ENCODE assay signal across 13 cellular contexts in genomic region chr17:42285346-42286050, GRCh38. TPM values are rescaled to one million over a fixed set of nuclear protein-coding genes. Genes with fewer than 3 reads are reported as not detected.
DNase-seq lines count a peak whose midpoint lies in the region; ATAC-seq, FAIRE-seq and TF ChIP-seq lines count a peak whose summit lies in the region.
"Had no signal": no experiment of that assay in that cellular context is flagged by ENCODE, and none has a peak within 500 bp of the region (broad histone marks: within the 10 kb centered on the region; RNA-seq: fewer than 3 reads in every experiment).

No MANE protein-coding gene starts in this region.

- no TSS peak for BruUV-seq in GM12878 (replicated peaks; lab: Mats Ljungman, UMichigan)

- in situ Hi-C loops in GM12878 (cut with MboI), result no loop called here

- H3K27ac ChIP-seq in GM12878 (ENCODE audit: control insufficient read depth, insufficient read depth) (no peak overlapping the region), sigmoid colon (peak overlapping the region in 1 of 4 donors; percentile 93)

- peaks cover 34% of the 10 kb centered on the region for H3K79me2 ChIP-seq in GM12878 (ENCODE audit: control insufficient read depth, insufficient read depth, low read length)

- peaks cover 39 to 53% (median 50%) of the 10 kb centered on the region in 3 donors for H3K4me1 Mint-ChIP-seq in T-cell

- no peaks in the 10 kb centered on the region for H4K20me1 ChIP-seq in GM12878 (ENCODE audit: control insufficient read depth, insufficient read depth)

- TF ChIP-seq RAD21 in GM12878 (IDR thresholded peaks at IDR 0.05; ENCODE audit: insufficient read depth, low read depth, low read length), result no peak

- H3K4me3 Mint-ChIP-seq in T-cell, result peak overlapping the region; percentile 51 to 92 (median 88)

- RAD21 ChIA-PET in GM12878 (lab: Charles Lee; ENCODE audit: unreplicated experiment), result interaction anchor here (0.6 to 2.2 kb wide), 3 partner anchors 27 to 592 kb away, joined by 3 to 6 read pairs (median 3); no protein-coding TSS in a partner anchor

- FAIRE-seq in GM12878 (lab: Jason Lieb, UNC), result no peak

- CTCF ChIA-PET in T-cell (lab: Charles Lee) (interaction anchor here (0.7 to 2.0 kb wide), 3 partner anchors 35 to 48 kb away, joined by 3 to 4 read pairs (median 4); no protein-coding TSS in a partner anchor), GM12878 (lab: Yijun Ruan, JAX) (interaction anchor here (2.7 kb wide), 1 partner anchor 8 kb away, joined by 14 read pairs; no protein-coding TSS in a partner anchor)

- no peak for ATAC-seq in T-cell (replicated peaks in 1 of 4)
- no peak for ATAC-seq in GM12878
- no peak for ATAC-seq in GM21619 (IDR thresholded peaks at IDR 0.05; ENCODE audit: unreplicated experiment)
- no peak for ATAC-seq in HG03025 (IDR thresholded peaks at IDR 0.05; ENCODE audit: low FRiP score, unreplicated experiment)

- SMC1A ChIA-PET in GM12878 (lab: Charles Lee; ENCODE audit: uncharacterized antibody, unreplicated experiment), result interaction anchor here (0.6 to 1.5 kb wide), 5 partner anchors 38 to 121 kb away, joined by 3 to 4 read pairs (median 3); no protein-coding TSS in a partner anchor

- intact Hi-C loops in GM12878 (cut with micrococcal nuclease; ENCODE audit: unreplicated experiment), result loop anchor here (5.0 kb wide), 1 partner anchor 103 kb away; the partner anchor contains the start of gene KCNH4
- intact Hi-C loops in sigmoid colon (cut with DNase I), result loop anchor here (5.0 kb wide), 2 partner anchors 63 to 93 kb away; partner anchors contain the start of gene GHDC

- no peak overlapping the region for H3K9ac ChIP-seq in GM12878 (ENCODE audit: control insufficient read depth, insufficient read depth, low read length)

- H3K36me3 ChIP-seq in H7 (replicated peaks; ENCODE audit: control insufficient read depth, insufficient read depth, low read length) (no peaks in the 10 kb centered on the region), GM12878 (ENCODE audit: control insufficient read depth in 2 of 2, insufficient read depth in 2 of 2, low read length in 1 of 2) (no peaks in the 10 kb centered on the region), sigmoid colon (no peaks in the 10 kb centered on the region)

- H3K4me1 ChIP-seq in GM12878 (ENCODE audit: control insufficient read depth, insufficient read depth, low read length) (peaks cover 23% of the 10 kb centered on the region), sigmoid colon (peaks cover 0 to 38% (median 35%) of the 10 kb centered on the region in 4 donors)

- peak; percentile 5 for DNase-seq in H7
- DNase-seq in T-cell, result peak in 1 of 34 experiments; percentile 7
- no peak for DNase-seq in GM12878 (ENCODE audit: low read depth, low spot score)
- DNase-seq in sigmoid colon, result peak; percentile 52
- DNase-seq in iPS-NIHi7 (ENCODE audit: extremely low spot score), result no peak
- DNase-seq: GDM1; kidney glomerular epithelial cell; NCI-H187 treated with DMSO at 0.1 percent for 48 hours; retina; SHP77; stimulated activated CD4-positive, alpha-beta T cell treated with anti-CD3 and anti-CD28 coated beads, Interleukin-4, amount 100 ng/mL, for 4 hours had no signal

- H3K27me3 ChIP-seq in H7 (ENCODE audit: control insufficient read depth, insufficient read depth, low read length) (peaks cover 30% of the 10 kb centered on the region), GM12878 (replicated peaks in 1 of 2; ENCODE audit: control insufficient read depth in 2 of 2, insufficient read depth in 2 of 2, low read length in 1 of 2) (no peaks in the 10 kb centered on the region), sigmoid colon (no peaks in the 10 kb centered on the region)

- 85% methylated on average over 11 of the region's 11 CpGs for WGBS in GM12878 (ENCODE audit: insufficient coverage, insufficient replicate concordance, low lambda C conversion rate, missing lambda C conversion rate)
- 90 to 94% methylated on average over 11 of the region's 11 CpGs for WGBS in sigmoid colon, 2 donors

- H2AFZ ChIP-seq in GM12878 (ENCODE audit: control insufficient read depth, low read depth, low read length), result no peak overlapping the region

- no peaks in the 10 kb centered on the region for H3K9me3 ChIP-seq in GM12878 (replicated peaks; ENCODE audit: control insufficient read depth, insufficient read depth, low read length)
- H3K9me3 ChIP-seq in sigmoid colon, result no peaks in the 10 kb centered on the region

- no peak for TF ChIP-seq CTCF in GM12878 (IDR thresholded peaks at IDR 0.05 in 2 of 3, conservative IDR thresholded peaks at IDR 0.05 in 1 of 3; ENCODE audit: control insufficient read depth in 2 of 3, extremely low read depth in 1 of 3, insufficient read depth in 1 of 3, low read depth in 3 of 3, low read length in 3 of 3)
- no peak for TF ChIP-seq CTCF in sigmoid colon (IDR thresholded peaks at IDR 0.05)

- H3K27ac Mint-ChIP-seq in T-cell, result peak overlapping the region; percentile 46 to 76

- no peak for TF ChIP-seq POLR2A in GM12878 (IDR thresholded peaks at IDR 0.05; ENCODE audit: low read depth, low read length)
- TF ChIP-seq POLR2A in sigmoid colon (IDR thresholded peaks at IDR 0.05), result no peak

- no peak for TF ChIP-seq EP300 in GM12878 (IDR thresholded peaks at IDR 0.05; ENCODE audit: borderline replicate concordance in 1 of 2, control insufficient read depth in 1 of 2, low read depth in 2 of 2, low read length in 2 of 2)
- no peak for TF ChIP-seq EP300 in sigmoid colon (IDR thresholded peaks at IDR 0.05)

- peak overlapping the region; percentile 21 for H3K4me2 ChIP-seq in GM12878 (ENCODE audit: control insufficient read depth, insufficient read depth)

- no peaks in the 10 kb centered on the region for H3K36me3 Mint-ChIP-seq in T-cell

- H3K27me3 Mint-ChIP-seq in T-cell, result no peaks in the 10 kb centered on the region

- H3K9me3 Mint-ChIP-seq in T-cell, result no peaks in the 10 kb centered on the region

- POLR2A ChIA-PET in T-cell (lab: Charles Lee), result interaction anchor here in 1 of 2 donors (1.3 kb wide), 1 partner anchor 35 kb away, joined by 5 read pairs; no protein-coding TSS in a partner anchor
- POLR2A ChIA-PET in GM12878 (lab: Charles Lee), result interaction anchor here (0.6 to 1.3 kb wide), 6 partner anchors 8 to 260 kb away, joined by 3 to 9 read pairs (median 4); no protein-coding TSS in a partner anchor

- H3K4me3 ChIP-seq in H7 (ENCODE audit: insufficient read depth, low read depth, low read length) (no peak overlapping the region), GM12878 (no peak overlapping the region), sigmoid colon (no peak overlapping the region)

RNA-seq across cellular contexts. Expression of gene STAT5A, which starts 2.8 kb away (rescaled TPM):
- 9.4 and 13.2 TPM in 2 replicates for total RNA-seq in H7 (2014; rRNA removed; shearing (Covaris generic))
- total RNA-seq in T-cell (100 to 1,000 TPM; 141 to 160 (median 147) TPM), GM12878 (2014; rRNA removed) (71.1 and 81.1 TPM in 2 replicates), GM12878 (2014; rRNA removed; fragmentation: Illumina TruSeq; extraction: Trizol) (25.6 and 26.1 TPM in 2 replicates), GM12878 (2021) (78.9 and 86.4 TPM in 2 replicates), sigmoid colon (10 to 100 TPM; 57.2 to 91.0 (median 80.8) TPM)
- 130 and 152 TPM in 2 replicates for total RNA-seq in GM12878 (2013; cell fraction: nucleolus; rRNA removed)
- polyA plus RNA-seq in GM12878 (2011; ENCODE audit: low read depth), result 18.4 TPM
- polyA plus RNA-seq in GM12878 (2011; rRNA removed) (24.8 and 41.2 TPM in 2 replicates), GM12878 (2014; fragmentation: Illumina TruSeq; extraction: Trizol) (64.7 and 66.2 TPM in 2 replicates), GM12878 (2014; fragmentation: Nextera tagmentation; extraction: Ambion mirVana) (10 to 100 TPM; 14.8 to 24.0 TPM), GM12878 (2014; rRNA removed) (51.4 and 54.6 TPM in 2 replicates), GM12878 (2016; fragmentation: Nextera tagmentation; extraction: Ambion mirVana) (10 to 100 TPM; 36.6 to 41.8 TPM), sigmoid colon (10 to 100 TPM in 2 of 3 donors, 1 to 10 TPM in 1; 7.4 to 39.2 (median 13.2) TPM)
- 45.7 and 47.5 TPM in 2 replicates for polyA plus RNA-seq in GM12878 (2011; cell fraction: cytosol; rRNA removed)
- 167 and 182 TPM in 2 replicates for polyA plus RNA-seq in GM12878 (2011; cell fraction: nucleus; rRNA removed)
- 51.7 TPM in 2 replicates for polyA plus RNA-seq in GM12878 (2012)
- polyA minus RNA-seq in GM12878 (2011; rRNA and poly(A)+ RNA removed), result 63.8 and 74.0 TPM in 2 replicates
- 31.0 and 31.7 TPM in 2 replicates for polyA minus RNA-seq in GM12878 (2011; cell fraction: cytosol; rRNA and poly(A)+ RNA removed)
- polyA minus RNA-seq in GM12878 (2011; cell fraction: nucleus; rRNA and poly(A)+ RNA removed), result 39.9 and 62.0 TPM in 2 replicates

RNA-seq across cellular contexts. Expression of gene STAT5B, which starts 9.3 kb away (rescaled TPM):
- total RNA-seq in H7 (2014; rRNA removed; shearing (Covaris generic)), result 30.7 and 41.3 TPM in 2 replicates
- total RNA-seq in T-cell (100 to 1,000 TPM; 178 to 205 (median 186) TPM), GM12878 (2014; rRNA removed) (54.0 and 58.5 TPM in 2 replicates), GM12878 (2014; rRNA removed; fragmentation: Illumina TruSeq; extraction: Trizol) (37.1 and 38.1 TPM in 2 replicates), GM12878 (2021) (66.6 and 69.6 TPM in 2 replicates), sigmoid colon (100 to 1,000 TPM in 1 of 4 donors, 10 to 100 TPM in 3; 93.5 to 117 (median 98.4) TPM)
- total RNA-seq in GM12878 (2013; cell fraction: nucleolus; rRNA removed), result 80.4 and 88.9 TPM in 2 replicates
- 22.5 TPM for polyA plus RNA-seq in GM12878 (2011; ENCODE audit: low read depth)
- polyA plus RNA-seq in GM12878 (2011; rRNA removed) (46.0 and 52.8 TPM in 2 replicates), GM12878 (2014; fragmentation: Illumina TruSeq; extraction: Trizol) (57.8 and 60.2 TPM in 2 replicates), GM12878 (2014; fragmentation: Nextera tagmentation; extraction: Ambion mirVana) (10 to 100 TPM; 11.0 to 11.8 TPM), GM12878 (2014; rRNA removed) (56.9 and 59.2 TPM in 2 replicates), GM12878 (2016; fragmentation: Nextera tagmentation; extraction: Ambion mirVana) (10 to 100 TPM; 38.8 to 40.6 TPM), sigmoid colon (10 to 100 TPM; 11.3 to 37.5 (median 13.2) TPM)
- polyA plus RNA-seq in GM12878 (2011; cell fraction: cytosol; rRNA removed), result 41.9 and 44.7 TPM in 2 replicates
- 70.8 and 85.5 TPM in 2 replicates for polyA plus RNA-seq in GM12878 (2011; cell fraction: nucleus; rRNA removed)
- polyA plus RNA-seq in GM12878 (2012), result 33.3 and 39.8 TPM in 2 replicates
- 38.7 and 49.0 TPM in 2 replicates for polyA minus RNA-seq in GM12878 (2011; rRNA and poly(A)+ RNA removed)
- 18.0 and 18.9 TPM in 2 replicates for polyA minus RNA-seq in GM12878 (2011; cell fraction: cytosol; rRNA and poly(A)+ RNA removed)
- 15.6 and 24.7 TPM in 2 replicates for polyA minus RNA-seq in GM12878 (2011; cell fraction: nucleus; rRNA and poly(A)+ RNA removed)

Comparison
In these comparisons a context has a peak if more than half of its experiments do, and no peak if none do; other contexts are left out.
1. DNase-seq: peak in H7 (single experiment) and sigmoid colon (single experiment); none in GM12878 (single experiment) and iPS-NIHi7 (single experiment).